25 cellular contexts compared by ENCODE assay signal in the genomic region with DNA sequence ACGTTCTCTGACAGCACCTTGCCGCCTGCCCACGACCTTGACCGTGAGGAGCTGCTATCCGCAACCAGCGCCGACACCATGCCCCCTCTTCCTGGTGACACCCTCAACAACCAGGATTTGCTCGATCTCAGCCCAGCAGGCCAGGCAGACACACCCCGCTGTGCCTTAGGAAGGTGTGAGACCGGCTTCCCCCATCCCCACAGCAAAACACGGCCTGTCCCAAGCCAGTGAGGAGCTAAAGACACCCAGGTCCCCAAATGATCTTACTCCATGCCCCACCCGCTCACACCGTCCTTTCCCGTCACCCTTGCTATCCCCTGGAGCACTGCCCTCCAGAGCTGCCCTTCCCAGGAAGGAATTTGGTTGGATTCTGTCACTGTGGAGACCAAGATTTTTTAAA.
"Had no signal": no experiment of that assay in that cellular context is flagged by ENCODE, and none has a peak within 500 bp of the region (broad histone marks: within the 10 kb centered on the region; RNA-seq: fewer than 3 reads in every experiment).

No MANE protein-coding gene starts in this region.

- H3K9me3 ChIP-seq: ascending aorta, esophagus squamous epithelium, gastrocnemius medialis, sigmoid colon, testis had no signal

- H3K27me3 Mint-ChIP-seq: activated CD4-positive, alpha-beta memory T cell treated with anti-CD3 and anti-CD28 coated beads for 36 hours; activated naive CD4-positive, alpha-beta T cell treated with anti-CD3 and anti-CD28 coated beads, Interleukin-2, amount 50 U/mL, for 24 hours; effector memory CD8-positive, alpha-beta T cell; T-helper 17 cell had no signal

- H3K4me3 Mint-ChIP-seq: activated CD4-positive, alpha-beta memory T cell treated with anti-CD3 and anti-CD28 coated beads for 36 hours; activated naive CD4-positive, alpha-beta T cell treated with anti-CD3 and anti-CD28 coated beads, Interleukin-2, amount 50 U/mL, for 24 hours; effector memory CD8-positive, alpha-beta T cell; nephron progenitor cell; T-helper 17 cell had no signal

- H3K27me3 ChIP-seq: ascending aorta, gastrocnemius medialis, sigmoid colon, testis had no signal

- ATAC-seq: effector memory CD8-positive, alpha-beta T cell; gastrocnemius medialis; left ventricle myocardium superior; T-helper 17 cell had no signal

- H3K9me3 Mint-ChIP-seq: activated CD4-positive, alpha-beta memory T cell treated with anti-CD3 and anti-CD28 coated beads for 36 hours; activated naive CD4-positive, alpha-beta T cell treated with anti-CD3 and anti-CD28 coated beads, Interleukin-2, amount 50 U/mL, for 24 hours; effector memory CD8-positive, alpha-beta T cell; nephron progenitor cell had no signal

- H3K27ac ChIP-seq: gastrocnemius medialis, testis had no signal

- H3K27ac Mint-ChIP-seq: activated CD4-positive, alpha-beta memory T cell treated with anti-CD3 and anti-CD28 coated beads for 36 hours; activated naive CD4-positive, alpha-beta T cell treated with anti-CD3 and anti-CD28 coated beads, Interleukin-2, amount 50 U/mL, for 24 hours; effector memory CD8-positive, alpha-beta T cell; nephron progenitor cell; T-helper 17 cell had no signal

- H3K36me3 ChIP-seq: ascending aorta, gastrocnemius medialis had no signal

- H3K4me3 ChIP-seq: ascending aorta, esophagus squamous epithelium, gastrocnemius medialis, sigmoid colon, smooth muscle cell, testis had no signal

- DNase-seq: activated CD4-positive, alpha-beta memory T cell treated with anti-CD3 and anti-CD28 coated beads for 36 hours; activated CD4-positive, alpha-beta T cell treated with anti-CD3 and anti-CD28 coated beads for 48 hours; activated CD4-positive, CD25-positive, alpha-beta regulatory T cell; activated gamma-delta T cell; central memory CD4-positive, alpha-beta T cell; effector memory CD8-positive, alpha-beta T cell; esophagus squamous epithelium; gastrocnemius medialis; hippocampal formation; left ventricle myocardium superior; mammary epithelial cell; midbrain; nephron progenitor cell; occipital lobe; retina; sigmoid colon; stimulated activated CD4-positive, alpha-beta T cell treated with anti-CD3 and anti-CD28 coated beads, Interleukin-15, amount 100 ng/mL, for 24 hours; stimulated activated naive CD4-positive, alpha-beta T cell; SW 1271; T-helper 17 cell; testis; trophoblast cell had no signal

- H3K4me2 ChIP-seq: smooth muscle cell had no signal

- H3K36me3 Mint-ChIP-seq: activated CD4-positive, alpha-beta memory T cell treated with anti-CD3 and anti-CD28 coated beads for 36 hours; activated naive CD4-positive, alpha-beta T cell treated with anti-CD3 and anti-CD28 coated beads, Interleukin-2, amount 50 U/mL, for 24 hours had no signal
